In the genomic region with DNA sequence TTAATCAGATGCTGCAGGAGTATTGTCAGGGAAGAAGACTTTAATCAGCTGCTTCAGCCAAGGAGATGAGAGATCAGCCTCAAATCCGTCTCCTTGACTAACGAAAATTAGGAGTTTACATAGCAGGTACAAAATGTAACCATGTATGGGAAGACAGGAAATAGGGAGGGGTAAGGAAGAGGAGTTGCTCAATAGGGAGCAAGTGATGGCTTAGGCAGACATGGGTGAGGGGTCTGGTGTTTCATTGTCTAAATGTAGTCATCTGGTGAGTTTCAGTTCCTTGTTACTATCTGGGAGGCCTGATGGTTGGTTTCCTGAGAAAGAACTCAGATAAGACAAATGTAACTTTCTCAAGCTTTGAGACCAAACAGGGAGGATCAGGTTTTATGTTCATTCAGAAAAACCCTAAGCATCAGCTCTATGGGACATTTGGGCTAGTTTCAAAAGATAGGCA, we compare ENCODE assay signal across 12 cellular contexts.
A peak's percentile ranks its signal among the peaks of the same experiment; 100 is the strongest.
DNase-seq lines count a peak whose midpoint lies in the region; ATAC-seq and TF ChIP-seq lines count a peak whose summit lies in the region.
"Had no signal": no experiment of that assay in that cellular context is flagged by ENCODE, and none has a peak within 500 bp of the region (broad histone marks: within the 10 kb centered on the region; RNA-seq: fewer than 3 reads in every experiment).

No MANE protein-coding gene starts in this region.

- ATAC-seq in GM19395 (IDR thresholded peaks at IDR 0.05; ENCODE audit: unreplicated experiment) (peak; percentile 92), HG03108 (IDR thresholded peaks at IDR 0.05; ENCODE audit: unreplicated experiment) (peak; percentile 90), HG03521 (IDR thresholded peaks at IDR 0.05; ENCODE audit: unreplicated experiment) (no peak)

- no peak for TF ChIP-seq POLR2A in ovary (IDR thresholded peaks at IDR 0.05)

- intact Hi-C loops in ovary (cut with DNase I): no loop called here

- H3K4me3 ChIP-seq in ovary (no peak overlapping the region), brain microvascular endothelial cell (ENCODE audit: low read depth, low read length) (no peak overlapping the region)
- H3K4me3 ChIP-seq: tibial artery had no signal

- TF ChIP-seq EP300 in ovary (IDR thresholded peaks at IDR 0.05): no peak

- TF ChIP-seq CTCF in ovary (IDR thresholded peaks at IDR 0.05): no peak
- no peak for TF ChIP-seq CTCF in brain microvascular endothelial cell (IDR thresholded peaks at IDR 0.05; ENCODE audit: low read depth, low read length, missing control alignments)

- no peaks in the 10 kb centered on the region for H3K9me3 ChIP-seq in ovary
- H3K9me3 ChIP-seq: tibial artery had no signal

- WGBS in ovary, 3 donors: 61 to 71% (median 62%) methylated on average over 2 of the region's 2 CpGs

- H3K27ac ChIP-seq in ovary (no peak overlapping the region), brain microvascular endothelial cell (no peak overlapping the region)
- H3K27ac ChIP-seq: tibial artery had no signal

- H3K27me3 ChIP-seq in ovary (no peaks in the 10 kb centered on the region), brain microvascular endothelial cell (replicated peaks) (no peaks in the 10 kb centered on the region)
- H3K27me3 ChIP-seq: tibial artery had no signal

- no peaks in the 10 kb centered on the region for H3K4me1 ChIP-seq in ovary (ENCODE audit: insufficient read depth)
- H3K4me1 ChIP-seq: tibial artery had no signal

- H3K36me3 ChIP-seq in ovary (no peaks in the 10 kb centered on the region), brain microvascular endothelial cell (replicated peaks) (no peaks in the 10 kb centered on the region)
- H3K36me3 ChIP-seq: tibial artery had no signal

- DNase-seq in CD1c-positive myeloid dendritic cell (ENCODE audit: extremely low spot score) (peak; percentile 70), SIG-M5 (lab: John Stamatoyannopoulos, UW) (peak; percentile 67), AML-193 (lab: John Stamatoyannopoulos, UW) (no peak), ovary (no peak), brain microvascular endothelial cell (no peak)
- DNase-seq: ACHN; activated T-cell treated with anti-CD3 and anti-CD28 coated beads, Interleukin-2, amount 50 U/mL, for 24 hours; NCI-H748 treated with DMSO at 0.1 percent for 48 hours; tibial artery had no signal

- in situ Hi-C loops in brain microvascular endothelial cell (cut with HindIII; ENCODE audit: low pct_ligation_motif_present, low sequenced_read_pairs): no loop called here

Comparison
In these comparisons a context has a peak if more than half of its experiments do, and no peak if none do; other contexts are left out.
1. DNase-seq: peak in CD1c-positive myeloid dendritic cell (single experiment) and SIG-M5 (single experiment); none in AML-193 (0 of 2), ovary (0 of 5) and brain microvascular endothelial cell (single experiment).